Comparison of ENCODE assay signal across 1 cellular context in the genomic region with DNA sequence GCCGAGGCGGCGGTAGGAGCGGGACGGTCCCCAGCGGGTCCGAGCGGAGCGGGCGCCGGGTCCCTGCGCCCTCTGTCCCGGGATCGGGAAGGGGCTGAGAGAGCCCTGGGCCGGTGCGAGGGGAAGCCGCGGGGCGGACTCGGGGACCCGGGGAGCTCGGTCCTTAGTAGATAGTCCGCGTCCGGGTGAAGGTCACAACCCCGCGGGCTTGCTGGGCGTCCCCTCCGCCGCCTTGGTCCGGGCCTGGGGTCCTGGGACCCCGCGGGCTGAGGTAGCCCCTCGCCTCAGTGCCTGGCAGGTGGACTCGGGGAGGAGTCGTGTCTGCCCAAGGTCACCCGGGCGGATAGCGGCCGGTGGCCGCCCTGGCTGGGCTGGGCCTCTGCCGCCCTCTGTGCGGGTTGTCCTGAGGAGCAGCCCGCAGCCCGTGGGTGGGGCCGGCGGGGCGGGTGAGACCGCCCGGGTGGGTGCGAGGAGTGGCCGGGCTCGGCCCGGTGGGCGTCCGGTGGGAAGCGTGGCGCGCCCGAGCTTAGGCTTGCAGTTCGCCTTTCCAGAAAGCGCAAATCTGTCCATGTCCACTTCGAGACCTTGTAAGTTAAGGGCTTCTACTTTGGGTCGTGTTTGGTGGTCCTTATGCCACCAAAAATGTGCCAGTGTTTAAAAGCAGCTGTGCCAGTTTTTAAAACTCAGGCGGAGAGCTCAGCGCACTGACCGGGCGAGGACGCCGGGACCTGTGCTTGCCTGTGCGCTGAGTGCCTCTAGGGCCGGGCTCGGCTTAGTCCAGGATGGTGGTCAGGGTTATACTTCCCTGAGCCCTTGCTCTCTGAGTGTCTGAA.
TF ChIP-seq lines count a peak whose summit lies in the region.

No MANE protein-coding gene starts in this region.

TF ChIP-seq in K562, 482 proteins besides CTCF, POLR2A, EP300 and RAD21 (continues in another document):
- TF ChIP-seq ZFX (CRISPR knock-in tag; IDR thresholded peaks at IDR 0.05) (peak; percentile 76), ZNF717 (CRISPR knock-in tag; IDR thresholded peaks at IDR 0.05) (no peak), HDAC1 (IDR thresholded peaks at IDR 0.05) (no peak), TAF1 (IDR thresholded peaks at IDR 0.05; ENCODE audit: control insufficient read depth, extremely low read depth, insufficient read depth, low read length, severe bottlenecking) (peak; percentile 17), ZBTB7A (IDR thresholded peaks at IDR 0.05; ENCODE audit: borderline replicate concordance, control insufficient read depth, low read depth, low read length) (peak; percentile 40; the same call in 1 of the 2 replicates), RBFOX2 (IDR thresholded peaks at IDR 0.05; ENCODE audit: low read depth, low read length) (peak; percentile 84), NR2C2 (CRISPR knock-in tag; IDR thresholded peaks at IDR 0.05) (no peak; the same call in 1 of the 2 replicates), NR2C2 (tag; IDR thresholded peaks at IDR 0.05) (peak; percentile 59; the same call in 1 of the 2 replicates), FOXK2 (conservative IDR thresholded peaks at IDR 0.05 in 1 of 2, IDR thresholded peaks at IDR 0.05 in 1 of 2; ENCODE audit: low read depth in 2 of 2) (no peak), ZSCAN29 (IDR thresholded peaks at IDR 0.05) (no peak), POLR2G (IDR thresholded peaks at IDR 0.05; ENCODE audit: low read depth, low read length) (peak; percentile 72), CCNT2 (IDR thresholded peaks at IDR 0.05; ENCODE audit: borderline replicate concordance, extremely low read depth, insufficient read length, low read depth, low read length) (peak; percentile 40), SIN3A (IDR thresholded peaks at IDR 0.05; ENCODE audit: borderline replicate concordance in 2 of 2, control insufficient read depth in 1 of 2, low read depth in 2 of 2, low read length in 2 of 2) (0 out of 4 replicates have a peak, but pooled peaks have one; percentile 31 to 38), ARNT (IDR thresholded peaks at IDR 0.05) (no peak), STAT5A (IDR thresholded peaks at IDR 0.05; ENCODE audit: borderline replicate concordance, low read length) (no peak), ZNF347 (CRISPR knock-in tag; IDR thresholded peaks at IDR 0.05; ENCODE audit: low read depth) (no peak), RBM22 (IDR thresholded peaks at IDR 0.05; ENCODE audit: low read depth, low read length, poor library complexity, severe bottlenecking) (peak; percentile 64), MEIS2 (IDR thresholded peaks at IDR 0.05; ENCODE audit: partially characterized antibody) (no peak), TAF15 (IDR thresholded peaks at IDR 0.05; ENCODE audit: low read depth, low read length) (no peak), RBM14 (IDR thresholded peaks at IDR 0.05; ENCODE audit: borderline replicate concordance, insufficient read depth, low read depth, low read length) (no peak), MAZ (CRISPR knock-in tag; conservative IDR thresholded peaks at IDR 0.05 in 1 of 2, IDR thresholded peaks at IDR 0.05 in 1 of 2) (peak; percentile 40 to 73; a peak in 3 of 4 replicates), NR1H2 (CRISPR knock-in tag; IDR thresholded peaks at IDR 0.05) (0 out of 2 replicates have a peak, but pooled peaks have one; percentile 75), ZNF584 (CRISPR knock-in tag; IDR thresholded peaks at IDR 0.05; ENCODE audit: low read depth) (no peak), PHF8 (IDR thresholded peaks at IDR 0.05; ENCODE audit: borderline replicate concordance, low read length) (peak; percentile 36; the same call in 1 of the 2 replicates), ZNF76 (CRISPR knock-in tag; IDR thresholded peaks at IDR 0.05; ENCODE audit: borderline replicate concordance) (no peak), NONO (IDR thresholded peaks at IDR 0.05; ENCODE audit: low read depth in 2 of 2, low read length in 1 of 2) (peak; percentile 42 to 46; a peak in 2 of 4 replicates), CBX1 (IDR thresholded peaks at IDR 0.05; ENCODE audit: low read depth) (no peak), STAG1 (CRISPR knock-in tag; IDR thresholded peaks at IDR 0.05; ENCODE audit: borderline replicate concordance) (peak; percentile 38), MTA1 (IDR thresholded peaks at IDR 0.05; ENCODE audit: borderline replicate concordance) (no peak), ESRRA (IDR thresholded peaks at IDR 0.05; ENCODE audit: borderline replicate concordance, low read depth) (peak; percentile 95)
- TF ChIP-seq, protein P1, sequence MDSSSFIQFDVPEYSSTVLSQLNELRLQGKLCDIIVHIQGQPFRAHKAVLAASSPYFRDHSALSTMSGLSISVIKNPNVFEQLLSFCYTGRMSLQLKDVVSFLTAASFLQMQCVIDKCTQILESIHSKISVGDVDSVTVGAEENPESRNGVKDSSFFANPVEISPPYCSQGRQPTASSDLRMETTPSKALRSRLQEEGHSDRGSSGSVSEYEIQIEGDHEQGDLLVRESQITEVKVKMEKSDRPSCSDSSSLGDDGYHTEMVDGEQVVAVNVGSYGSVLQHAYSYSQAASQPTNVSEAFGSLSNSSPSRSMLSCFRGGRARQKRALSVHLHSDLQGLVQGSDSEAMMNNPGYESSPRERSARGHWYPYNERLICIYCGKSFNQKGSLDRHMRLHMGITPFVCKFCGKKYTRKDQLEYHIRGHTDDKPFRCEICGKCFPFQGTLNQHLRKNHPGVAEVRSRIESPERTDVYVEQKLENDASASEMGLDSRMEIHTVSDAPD (CRISPR knock-in tag; IDR thresholded peaks at IDR 0.05): no peak
- TF ChIP-seq, protein P2, sequence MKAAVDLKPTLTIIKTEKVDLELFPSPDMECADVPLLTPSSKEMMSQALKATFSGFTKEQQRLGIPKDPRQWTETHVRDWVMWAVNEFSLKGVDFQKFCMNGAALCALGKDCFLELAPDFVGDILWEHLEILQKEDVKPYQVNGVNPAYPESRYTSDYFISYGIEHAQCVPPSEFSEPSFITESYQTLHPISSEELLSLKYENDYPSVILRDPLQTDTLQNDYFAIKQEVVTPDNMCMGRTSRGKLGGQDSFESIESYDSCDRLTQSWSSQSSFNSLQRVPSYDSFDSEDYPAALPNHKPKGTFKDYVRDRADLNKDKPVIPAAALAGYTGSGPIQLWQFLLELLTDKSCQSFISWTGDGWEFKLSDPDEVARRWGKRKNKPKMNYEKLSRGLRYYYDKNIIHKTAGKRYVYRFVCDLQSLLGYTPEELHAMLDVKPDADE (conservative IDR thresholded peaks at IDR 0.05; ENCODE audit: control insufficient read depth, low read depth, low read length): peak; percentile 4; the same call in 1 of the 2 replicates
- TF ChIP-seq, protein P3, sequence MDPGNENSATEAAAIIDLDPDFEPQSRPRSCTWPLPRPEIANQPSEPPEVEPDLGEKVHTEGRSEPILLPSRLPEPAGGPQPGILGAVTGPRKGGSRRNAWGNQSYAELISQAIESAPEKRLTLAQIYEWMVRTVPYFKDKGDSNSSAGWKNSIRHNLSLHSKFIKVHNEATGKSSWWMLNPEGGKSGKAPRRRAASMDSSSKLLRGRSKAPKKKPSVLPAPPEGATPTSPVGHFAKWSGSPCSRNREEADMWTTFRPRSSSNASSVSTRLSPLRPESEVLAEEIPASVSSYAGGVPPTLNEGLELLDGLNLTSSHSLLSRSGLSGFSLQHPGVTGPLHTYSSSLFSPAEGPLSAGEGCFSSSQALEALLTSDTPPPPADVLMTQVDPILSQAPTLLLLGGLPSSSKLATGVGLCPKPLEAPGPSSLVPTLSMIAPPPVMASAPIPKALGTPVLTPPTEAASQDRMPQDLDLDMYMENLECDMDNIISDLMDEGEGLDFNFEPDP (CRISPR knock-in tag; IDR thresholded peaks at IDR 0.05): 0 out of 2 replicates have a peak, but pooled peaks have one; percentile 42
- TF ChIP-seq, protein P4, sequence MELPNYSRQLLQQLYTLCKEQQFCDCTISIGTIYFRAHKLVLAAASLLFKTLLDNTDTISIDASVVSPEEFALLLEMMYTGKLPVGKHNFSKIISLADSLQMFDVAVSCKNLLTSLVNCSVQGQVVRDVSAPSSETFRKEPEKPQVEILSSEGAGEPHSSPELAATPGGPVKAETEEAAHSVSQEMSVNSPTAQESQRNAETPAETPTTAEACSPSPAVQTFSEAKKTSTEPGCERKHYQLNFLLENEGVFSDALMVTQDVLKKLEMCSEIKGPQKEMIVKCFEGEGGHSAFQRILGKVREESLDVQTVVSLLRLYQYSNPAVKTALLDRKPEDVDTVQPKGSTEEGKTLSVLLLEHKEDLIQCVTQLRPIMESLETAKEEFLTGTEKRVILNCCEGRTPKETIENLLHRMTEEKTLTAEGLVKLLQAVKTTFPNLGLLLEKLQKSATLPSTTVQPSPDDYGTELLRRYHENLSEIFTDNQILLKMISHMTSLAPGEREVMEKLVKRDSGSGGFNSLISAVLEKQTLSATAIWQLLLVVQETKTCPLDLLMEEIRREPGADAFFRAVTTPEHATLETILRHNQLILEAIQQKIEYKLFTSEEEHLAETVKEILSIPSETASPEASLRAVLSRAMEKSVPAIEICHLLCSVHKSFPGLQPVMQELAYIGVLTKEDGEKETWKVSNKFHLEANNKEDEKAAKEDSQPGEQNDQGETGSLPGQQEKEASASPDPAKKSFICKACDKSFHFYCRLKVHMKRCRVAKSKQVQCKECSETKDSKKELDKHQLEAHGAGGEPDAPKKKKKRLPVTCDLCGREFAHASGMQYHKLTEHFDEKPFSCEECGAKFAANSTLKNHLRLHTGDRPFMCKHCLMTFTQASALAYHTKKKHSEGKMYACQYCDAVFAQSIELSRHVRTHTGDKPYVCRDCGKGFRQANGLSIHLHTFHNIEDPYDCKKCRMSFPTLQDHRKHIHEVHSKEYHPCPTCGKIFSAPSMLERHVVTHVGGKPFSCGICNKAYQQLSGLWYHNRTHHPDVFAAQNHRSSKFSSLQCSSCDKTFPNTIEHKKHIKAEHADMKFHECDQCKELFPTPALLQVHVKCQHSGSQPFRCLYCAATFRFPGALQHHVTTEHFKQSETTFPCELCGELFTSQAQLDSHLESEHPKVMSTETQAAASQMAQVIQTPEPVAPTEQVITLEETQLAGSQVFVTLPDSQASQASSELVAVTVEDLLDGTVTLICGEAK (IDR thresholded peaks at IDR 0.05): no peak; the same call in 1 of the 2 replicates
- TF ChIP-seq, protein P4 (CRISPR knock-in tag; IDR thresholded peaks at IDR 0.05): no peak
- TF ChIP-seq, protein P5, sequence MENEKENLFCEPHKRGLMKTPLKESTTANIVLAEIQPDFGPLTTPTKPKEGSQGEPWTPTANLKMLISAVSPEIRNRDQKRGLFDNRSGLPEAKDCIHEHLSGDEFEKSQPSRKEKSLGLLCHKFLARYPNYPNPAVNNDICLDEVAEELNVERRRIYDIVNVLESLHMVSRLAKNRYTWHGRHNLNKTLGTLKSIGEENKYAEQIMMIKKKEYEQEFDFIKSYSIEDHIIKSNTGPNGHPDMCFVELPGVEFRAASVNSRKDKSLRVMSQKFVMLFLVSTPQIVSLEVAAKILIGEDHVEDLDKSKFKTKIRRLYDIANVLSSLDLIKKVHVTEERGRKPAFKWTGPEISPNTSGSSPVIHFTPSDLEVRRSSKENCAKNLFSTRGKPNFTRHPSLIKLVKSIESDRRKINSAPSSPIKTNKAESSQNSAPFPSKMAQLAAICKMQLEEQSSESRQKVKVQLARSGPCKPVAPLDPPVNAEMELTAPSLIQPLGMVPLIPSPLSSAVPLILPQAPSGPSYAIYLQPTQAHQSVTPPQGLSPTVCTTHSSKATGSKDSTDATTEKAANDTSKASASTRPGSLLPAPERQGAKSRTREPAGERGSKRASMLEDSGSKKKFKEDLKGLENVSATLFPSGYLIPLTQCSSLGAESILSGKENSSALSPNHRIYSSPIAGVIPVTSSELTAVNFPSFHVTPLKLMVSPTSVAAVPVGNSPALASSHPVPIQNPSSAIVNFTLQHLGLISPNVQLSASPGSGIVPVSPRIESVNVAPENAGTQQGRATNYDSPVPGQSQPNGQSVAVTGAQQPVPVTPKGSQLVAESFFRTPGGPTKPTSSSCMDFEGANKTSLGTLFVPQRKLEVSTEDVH (IDR thresholded peaks at IDR 0.05; ENCODE audit: low read depth, partially characterized antibody): no peak
- TF ChIP-seq, protein P6, sequence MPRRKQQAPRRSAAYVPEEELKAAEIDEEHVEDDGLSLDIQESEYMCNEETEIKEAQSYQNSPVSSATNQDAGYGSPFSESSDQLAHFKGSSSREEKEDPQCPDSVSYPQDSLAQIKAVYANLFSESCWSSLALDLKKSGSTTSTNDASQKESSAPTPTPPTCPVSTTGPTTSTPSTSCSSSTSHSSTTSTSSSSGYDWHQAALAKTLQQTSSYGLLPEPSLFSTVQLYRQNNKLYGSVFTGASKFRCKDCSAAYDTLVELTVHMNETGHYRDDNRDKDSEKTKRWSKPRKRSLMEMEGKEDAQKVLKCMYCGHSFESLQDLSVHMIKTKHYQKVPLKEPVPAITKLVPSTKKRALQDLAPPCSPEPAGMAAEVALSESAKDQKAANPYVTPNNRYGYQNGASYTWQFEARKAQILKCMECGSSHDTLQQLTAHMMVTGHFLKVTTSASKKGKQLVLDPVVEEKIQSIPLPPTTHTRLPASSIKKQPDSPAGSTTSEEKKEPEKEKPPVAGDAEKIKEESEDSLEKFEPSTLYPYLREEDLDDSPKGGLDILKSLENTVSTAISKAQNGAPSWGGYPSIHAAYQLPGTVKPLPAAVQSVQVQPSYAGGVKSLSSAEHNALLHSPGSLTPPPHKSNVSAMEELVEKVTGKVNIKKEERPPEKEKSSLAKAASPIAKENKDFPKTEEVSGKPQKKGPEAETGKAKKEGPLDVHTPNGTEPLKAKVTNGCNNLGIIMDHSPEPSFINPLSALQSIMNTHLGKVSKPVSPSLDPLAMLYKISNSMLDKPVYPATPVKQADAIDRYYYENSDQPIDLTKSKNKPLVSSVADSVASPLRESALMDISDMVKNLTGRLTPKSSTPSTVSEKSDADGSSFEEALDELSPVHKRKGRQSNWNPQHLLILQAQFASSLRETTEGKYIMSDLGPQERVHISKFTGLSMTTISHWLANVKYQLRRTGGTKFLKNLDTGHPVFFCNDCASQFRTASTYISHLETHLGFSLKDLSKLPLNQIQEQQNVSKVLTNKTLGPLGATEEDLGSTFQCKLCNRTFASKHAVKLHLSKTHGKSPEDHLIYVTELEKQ (CRISPR knock-in tag; IDR thresholded peaks at IDR 0.05): no peak
